8 cellular contexts compared by ENCODE assay signal in genomic region chr9:113401027-113401792, GRCh38. TPM values are rescaled to one million over a fixed set of nuclear protein-coding genes. Genes with fewer than 3 reads are reported as not detected.
DNase-seq lines count a peak whose midpoint lies in the region; ATAC-seq and TF ChIP-seq lines count a peak whose summit lies in the region.

Gene ALAD, minus strand, starts transcription at chr9:113401284. Its CDS starts 7,725 bp downstream, at chr9:113393559.

- peak; percentile 97 for ATAC-seq in memory B cell (ENCODE audit: low read depth)

- peak; percentile 98 for DNase-seq in COR-L47 (lab: John Stamatoyannopoulos, UW)
- DNase-seq in GM20000 (ENCODE audit: low spot score): peak; percentile 98
- peak; percentile 98 for DNase-seq in HT-29 (ENCODE audit: low spot score)
- peak; percentile 95 for DNase-seq in NK-92 treated with Interleukin-12 subunit alpha and Interleukin-12 subunit beta, amount 100 ng/mL, for 24 hours (lab: John Stamatoyannopoulos, UW)
- peak; percentile 99 for DNase-seq in activated CD8-positive, alpha-beta memory T cell treated with anti-CD3 and anti-CD28 coated beads for 24 hours
- DNase-seq in effector CD8-positive, alpha-beta T cell (lab: John Stamatoyannopoulos, UW): peak; percentile 99
- DNase-seq in memory B cell (ENCODE audit: low spot score in 2 of 2): peak; percentile 99 to 100
- DNase-seq in stimulated activated CD8-positive, alpha-beta memory T cell treated with anti-CD3 and anti-CD28 coated beads, Interleukin-12 subunit alpha, Interleukin-12 subunit beta, amount 100 ng/mL, for 24 hours (ENCODE audit: extremely low read depth): peak; percentile 99

- no peaks in the 10 kb centered on the region for H3K9me3 Mint-ChIP-seq in memory B cell

- peak within 1 kb of the TSS; percentile 99 for H3K4me3 Mint-ChIP-seq in memory B cell

- H3K27me3 Mint-ChIP-seq in memory B cell: no peaks in the 10 kb centered on the region

- H3K36me3 Mint-ChIP-seq in memory B cell: peaks cover 5% of the 10 kb centered on the region

- H3K27ac Mint-ChIP-seq in memory B cell: peak within 1 kb of the TSS; percentile 88

- peaks cover 25% of the 10 kb centered on the region for H3K4me1 Mint-ChIP-seq in memory B cell

- TF ChIP-seq CTCF in GM20000 (IDR thresholded peaks at IDR 0.05; ENCODE audit: extremely low read depth, missing control alignments): peak; percentile 87

RNA-seq across cellular contexts. Expression of gene ALAD, which starts in this region (rescaled TPM):
- total RNA-seq in HT-29 (2014; rRNA removed; shearing (Covaris generic)): 16.0 and 20.8 TPM in 2 replicates

Comparison
In these comparisons a context has a peak if more than half of its experiments do, and no peak if none do; other contexts are left out.
1. Peak in every context shown above with its lines: DNase-seq and ATAC-seq.